Comparison of ENCODE assay signal across 8 cellular contexts in the genomic region with DNA sequence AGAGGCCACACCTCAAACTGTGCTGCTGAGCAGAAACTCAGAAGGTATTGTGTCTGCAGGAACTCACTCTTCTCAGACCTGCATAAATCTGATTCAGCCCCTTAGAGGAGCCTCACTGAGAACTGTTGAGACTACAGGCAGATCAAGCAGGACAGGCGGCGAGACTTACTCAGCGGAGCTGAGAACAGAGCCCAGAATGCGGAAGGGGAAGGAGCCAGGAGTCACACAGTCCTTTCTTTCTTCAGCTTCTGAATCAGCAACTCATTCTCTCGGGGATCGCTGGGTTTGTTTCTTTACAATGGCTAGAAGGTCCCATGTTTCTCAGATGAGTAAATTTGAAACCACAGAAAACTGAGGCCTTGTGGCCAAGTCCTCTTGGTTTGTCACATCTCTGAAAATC. TPM values are rescaled to one million over a fixed set of nuclear protein-coding genes. Genes with fewer than 3 reads are reported as not detected.
DNase-seq lines count a peak whose midpoint lies in the region; ATAC-seq and TF ChIP-seq lines count a peak whose summit lies in the region.

No MANE protein-coding gene starts in this region.

- no peak for TF ChIP-seq CTCF in WI38 (IDR thresholded peaks at IDR 0.05; ENCODE audit: low read depth, low read length)

- DNase-seq in AG08396 (ENCODE audit: low spot score) (peak; percentile 71), foreskin melanocyte (peak; percentile 95), renal cortical epithelial cell (ENCODE audit: low read depth) (peak; percentile 92), NCI-H187 (lab: John Stamatoyannopoulos, UW) (no peak), RKO (ENCODE audit: low spot score) (no peak)

- ATAC-seq in GM18909 (IDR thresholded peaks at IDR 0.05; ENCODE audit: poor library complexity, unreplicated experiment) (peak; percentile 95), HG03064 (IDR thresholded peaks at IDR 0.05; ENCODE audit: low read depth, unreplicated experiment) (peak; percentile 95)

- H3K4me3 ChIP-seq in WI38 (ENCODE audit: low read depth, low read length): peak overlapping the region; percentile 38

RNA-seq across cellular contexts. Expression of a gene that starts 23.0 kb away (rescaled TPM):
- total RNA-seq in renal cortical epithelial cell: 60.2 and 110 TPM in 2 replicates

Comparison
In these comparisons a context has a peak if more than half of its experiments do, and no peak if none do; other contexts are left out.
1. DNase-seq: peak in AG08396 (single experiment), foreskin melanocyte (single experiment) and renal cortical epithelial cell (single experiment); none in NCI-H187 (0 of 2) and RKO (single experiment).